ENCODE assay signal across 9 cellular contexts in the genomic region with DNA sequence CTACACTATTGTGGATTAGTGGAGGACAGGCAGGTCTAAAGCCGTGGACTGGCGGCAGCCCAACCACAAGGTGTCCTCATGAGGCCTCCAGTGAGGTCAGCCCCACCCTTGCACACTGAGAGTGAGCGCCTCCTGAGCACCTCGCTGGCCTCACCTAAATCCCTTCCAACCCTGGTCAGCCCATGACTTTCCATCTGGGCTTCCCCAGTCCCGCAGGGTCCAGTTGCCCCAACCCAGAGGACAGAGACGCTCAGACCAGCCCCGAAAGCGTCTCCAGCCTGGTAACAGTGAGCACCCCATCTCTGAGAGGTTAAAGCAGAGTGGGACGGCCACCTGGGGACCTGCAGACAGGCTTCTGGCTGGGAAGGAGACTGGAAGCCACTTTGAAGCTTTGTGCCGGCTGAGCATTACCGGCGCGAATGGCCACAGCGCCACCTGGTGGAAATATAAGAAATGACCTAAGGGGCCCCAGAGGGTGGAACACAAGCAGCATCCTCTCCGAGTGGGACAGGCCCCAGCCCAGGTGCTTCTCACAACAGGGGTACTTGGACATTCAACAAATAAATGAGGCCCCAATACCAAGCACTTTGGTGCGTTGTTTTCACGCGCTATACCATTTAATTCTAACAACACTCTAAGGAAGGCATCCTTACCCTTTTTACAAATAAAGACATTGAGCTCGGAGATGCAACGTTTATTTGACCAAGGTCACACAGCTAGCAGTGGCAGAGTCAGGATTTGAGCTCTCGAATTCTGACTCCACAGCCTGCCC.
A peak's percentile ranks its signal among the peaks of the same experiment; 100 is the strongest.
DNase-seq lines count a peak whose midpoint lies in the region; ATAC-seq, FAIRE-seq and TF ChIP-seq lines count a peak whose summit lies in the region.
"Had no signal": no experiment of that assay in that cellular context is flagged by ENCODE, and none has a peak within 500 bp of the region (broad histone marks: within the 10 kb centered on the region; RNA-seq: fewer than 3 reads in every experiment).

No MANE protein-coding gene starts in this region.

- H3K79me1 ChIP-seq in H1 (ENCODE audit: low read depth, low read length) = no peaks in the 10 kb centered on the region

- no peaks in the 10 kb centered on the region; the same call in 1 of the 2 replicates for H3K23me2 ChIP-seq in H1 (ENCODE audit: low read depth, low read length)

- no peaks in the 10 kb centered on the region; a peak in 1 of 7 replicates for H3K4me1 ChIP-seq in H1 (replicated peaks in 1 of 4; ENCODE audit: control insufficient read depth in 3 of 4, insufficient read depth in 4 of 4, low read length in 3 of 4)
- H3K4me1 ChIP-seq: BLaER1 had no signal

- ATAC-seq in HG03442 (IDR thresholded peaks at IDR 0.05; ENCODE audit: unreplicated experiment) = peak; percentile 73
- ATAC-seq in activated CD8-positive, alpha-beta T cell treated with anti-CD3 and anti-CD28 coated beads, Interleukin-2, amount 10 ng/mL, durations not matched to agents 7 days and 5 days = peak; percentile 91

- H4K91ac ChIP-seq in H1 (replicated peaks; ENCODE audit: insufficient read length, low read length) = no peak overlapping the region

- no peaks in the 10 kb centered on the region for H3K9me3 Mint-ChIP-seq in activated CD8-positive, alpha-beta T cell treated with anti-CD3 and anti-CD28 coated beads, Interleukin-2, amount 10 ng/mL, durations not matched to agents 7 days and 5 days (ENCODE audit: insufficient read depth)
- H3K9me3 Mint-ChIP-seq in mesothelial cell of epicardium = no peaks in the 10 kb centered on the region

- H3K79me2 ChIP-seq in H1 (ENCODE audit: control insufficient read depth in 1 of 2, insufficient read depth in 2 of 2, low read length in 2 of 2) = no peaks in the 10 kb centered on the region

- no peaks in the 10 kb centered on the region for H4K20me1 ChIP-seq in H1 (replicated peaks in 1 of 2; ENCODE audit: control insufficient read depth in 1 of 2, insufficient read depth in 2 of 2, low read length in 2 of 2)
- H4K20me1 ChIP-seq: BLaER1 had no signal

- peak; percentile 92 to 96 for TF ChIP-seq RAD21 in H1 (IDR thresholded peaks at IDR 0.05 in 1 of 2, conservative IDR thresholded peaks at IDR 0.05 in 1 of 2; ENCODE audit: low read depth in 2 of 2, low read length in 2 of 2)

- H2AFZ ChIP-seq in H1 (ENCODE audit: low read length) = peak overlapping the region; percentile 82; the same call in 1 of the 2 replicates

- TF ChIP-seq EP300 in H1 (IDR thresholded peaks at IDR 0.05; ENCODE audit: borderline replicate concordance in 1 of 2, low read depth in 2 of 2, low read length in 2 of 2) = no peak

- H4K8ac ChIP-seq in H1 (ENCODE audit: extremely low read depth, insufficient read depth, low read length) = peak overlapping the region; percentile 59

- H2BK12ac ChIP-seq in H1 (ENCODE audit: low read depth, low read length) = no peak overlapping the region

- no peak overlapping the region for H3K4me3 Mint-ChIP-seq in activated CD8-positive, alpha-beta T cell treated with anti-CD3 and anti-CD28 coated beads, Interleukin-2, amount 10 ng/mL, durations not matched to agents 7 days and 5 days
- no peak overlapping the region for H3K4me3 Mint-ChIP-seq in mesothelial cell of epicardium

- peaks cover 9% of the 10 kb centered on the region for H3K27me3 Mint-ChIP-seq in activated CD8-positive, alpha-beta T cell treated with anti-CD3 and anti-CD28 coated beads, Interleukin-2, amount 10 ng/mL, durations not matched to agents 7 days and 5 days (ENCODE audit: low read depth)
- peaks cover 12% of the 10 kb centered on the region for H3K27me3 Mint-ChIP-seq in mesothelial cell of epicardium (ENCODE audit: low read depth)

- CTCF ChIA-PET in activated CD8-positive, alpha-beta T cell treated with anti-CD3 and anti-CD28 coated beads, Interleukin-2, amount 10 ng/mL, durations not matched to agents 7 days and 5 days (lab: Charles Lee) = interaction anchor here (0.6 to 8.0 kb wide), 67 partner anchors 10 to 1883 kb away, joined by 3 to 116 read pairs (median 4); a partner anchor contains a TSS
- CTCF ChIA-PET in H1 (lab: Charles Lee; ENCODE audit: partially characterized antibody) = interaction anchor here (0.6 to 3.4 kb wide), 67 partner anchors 10 to 1882 kb away, joined by 3 to 34 read pairs (median 4); a partner anchor contains a TSS

- no peak overlapping the region for H3K27ac ChIP-seq in H1 (ENCODE audit: low read depth, low read length)
- H3K27ac ChIP-seq: BLaER1 had no signal

- H3K4ac ChIP-seq in H1 (replicated peaks; ENCODE audit: insufficient read length, low read depth, low read length) = no peak overlapping the region

- no peak for FAIRE-seq in H1 (lab: Jason Lieb, UNC)

- H3K18ac ChIP-seq in H1 (ENCODE audit: extremely low read depth, low read length) = no peak overlapping the region

- peak overlapping the region; percentile 48 for H4K5ac ChIP-seq in H1 (ENCODE audit: insufficient read length, low read depth, low read length)

- no peak overlapping the region for H3K23ac ChIP-seq in H1 (ENCODE audit: insufficient read length)

- no peaks in the 10 kb centered on the region for H3K36me3 ChIP-seq in H1 (ENCODE audit: control insufficient read depth in 2 of 4, insufficient read depth in 4 of 4, low read length in 3 of 4)
- H3K36me3 ChIP-seq: BLaER1 had no signal

- no peak overlapping the region for H3K4me3 ChIP-seq in H1 (ENCODE audit: extremely low read depth in 1 of 4, insufficient read depth in 2 of 4, low read depth in 3 of 4, low read length in 4 of 4)
- H3K4me3 ChIP-seq: BLaER1 had no signal

- no peak overlapping the region for H3K9ac ChIP-seq in H1 (replicated peaks in 1 of 4; ENCODE audit: extremely low read depth in 1 of 4, low read depth in 3 of 4, low read length in 3 of 4)
- H3K9ac ChIP-seq: BLaER1 had no signal

- H3K56ac ChIP-seq in H1 (replicated peaks; ENCODE audit: insufficient read length, low read depth, low read length) = no peak overlapping the region

- no peak overlapping the region for H2BK20ac ChIP-seq in H1 (ENCODE audit: low read length)

- DNase-seq in NCI-H1436 (lab: John Stamatoyannopoulos, UW) (peak; percentile 49), NCI-H1436 treated with DMSO at 0.1 percent for 48 hours (lab: John Stamatoyannopoulos, UW) (no peak), NCI-H774 (lab: John Stamatoyannopoulos, UW) (peak; percentile 36), H1 (ENCODE audit: low read depth in 1 of 2, low spot score in 2 of 2) (peak; percentile 33 to 91), mesothelial cell of epicardium (ENCODE audit: low spot score in 2 of 2, unreplicated experiment in 2 of 2) (peak; percentile 54 to 85)
- DNase-seq in activated CD8-positive, alpha-beta T cell treated with anti-CD3 and anti-CD28 coated beads, Interleukin-2, amount 10 ng/mL, durations not matched to agents 7 days and 5 days = peak; percentile 86
- DNase-seq in stimulated activated CD8-positive, alpha-beta memory T cell treated with anti-CD3 and anti-CD28 coated beads, Interleukin-4, amount 100 ng/mL, for 1 hour (ENCODE audit: low read depth in 2 of 2, low spot score in 1 of 2) = peak; percentile 50 to 58

- peak; percentile 77 to 86 (median 78) for TF ChIP-seq CTCF in H1 (IDR thresholded peaks at IDR 0.05; ENCODE audit: control extremely low read depth in 1 of 3, insufficient read depth in 1 of 3, low read depth in 1 of 3, low read length in 3 of 3)
- TF ChIP-seq CTCF in mesothelial cell of epicardium (IDR thresholded peaks at IDR 0.05; ENCODE audit: unreplicated experiment) = peak; percentile 99

- H3K9me3 ChIP-seq in H1 (ENCODE audit: insufficient read depth in 2 of 2, low read depth in 1 of 2, low read length in 1 of 2) = no peaks in the 10 kb centered on the region
- H3K9me3 ChIP-seq: BLaER1 had no signal

- H3K27me3 ChIP-seq in H1 (replicated peaks in 1 of 4; ENCODE audit: control insufficient read depth in 3 of 4, extremely low read depth in 1 of 4, insufficient read depth in 3 of 4, low read length in 3 of 4) = no peaks in the 10 kb centered on the region
- H3K27me3 ChIP-seq: BLaER1 had no signal

- H3K14ac ChIP-seq in H1 (ENCODE audit: insufficient read length) = no peak overlapping the region

- H3K36me3 Mint-ChIP-seq in activated CD8-positive, alpha-beta T cell treated with anti-CD3 and anti-CD28 coated beads, Interleukin-2, amount 10 ng/mL, durations not matched to agents 7 days and 5 days (ENCODE audit: low read depth) = no peaks in the 10 kb centered on the region
- H3K36me3 Mint-ChIP-seq in mesothelial cell of epicardium = no peaks in the 10 kb centered on the region

- POLR2A ChIA-PET in activated CD8-positive, alpha-beta T cell treated with anti-CD3 and anti-CD28 coated beads, Interleukin-2, amount 10 ng/mL, durations not matched to agents 7 days and 5 days (lab: Charles Lee) = interaction anchor here (0.6 kb wide), 1 partner anchor 221 kb away, joined by 4 read pairs; no protein-coding TSS in a partner anchor
- POLR2A ChIA-PET in H1 (lab: Charles Lee; ENCODE audit: partially characterized antibody) = interaction anchor here (1.1 kb wide), 1 partner anchor 222 kb away, joined by 3 read pairs; no protein-coding TSS in a partner anchor

- H3K4me2 ChIP-seq in H1 (ENCODE audit: insufficient read depth in 1 of 2, low read depth in 2 of 2, low read length in 2 of 2) = no peak overlapping the region
- H3K4me2 ChIP-seq: BLaER1 had no signal

- WGBS in H1 (ENCODE audit: extremely low coverage in 1 of 2, insufficient coverage in 1 of 2, insufficient read length in 1 of 2, insufficient replicate concordance in 2 of 2, low coverage in 1 of 2, low lambda C conversion rate in 2 of 2, missing lambda C conversion rate in 1 of 2), 2 experiments = 41% methylated on average over 21 of the region's 21 CpGs; no CpG with 5 or more reads in 1 of the 2 experiments

- H2BK5ac ChIP-seq in H1 (ENCODE audit: low read depth, low read length) = no peak overlapping the region

- no peak overlapping the region for H2AK5ac ChIP-seq in H1 (ENCODE audit: low read depth, low read length)

- H2BK15ac ChIP-seq in H1 (ENCODE audit: low read length) = no peak overlapping the region

- no peak overlapping the region for H3K27ac Mint-ChIP-seq in activated CD8-positive, alpha-beta T cell treated with anti-CD3 and anti-CD28 coated beads, Interleukin-2, amount 10 ng/mL, durations not matched to agents 7 days and 5 days
- H3K27ac Mint-ChIP-seq in mesothelial cell of epicardium = no peak overlapping the region

- H2BK120ac ChIP-seq in H1 (replicated peaks; ENCODE audit: low read depth, low read length) = no peak overlapping the region

- no peak for TF ChIP-seq POLR2A in H1 (IDR thresholded peaks at IDR 0.05; ENCODE audit: control extremely low read depth in 1 of 2, low read depth in 2 of 2, low read length in 2 of 2)

- H3K4me1 Mint-ChIP-seq in activated CD8-positive, alpha-beta T cell treated with anti-CD3 and anti-CD28 coated beads, Interleukin-2, amount 10 ng/mL, durations not matched to agents 7 days and 5 days (ENCODE audit: low read depth) = peaks cover 21% of the 10 kb centered on the region
- H3K4me1 Mint-ChIP-seq in mesothelial cell of epicardium = no peaks in the 10 kb centered on the region

TF ChIP-seq in H1, 55 proteins besides CTCF, POLR2A, EP300 and RAD21 (continues in another document):
- TF ChIP-seq BRCA1 (IDR thresholded peaks at IDR 0.05; ENCODE audit: low read depth, low read length) = no peak
- TF ChIP-seq HDAC2 (IDR thresholded peaks at IDR 0.05; ENCODE audit: borderline replicate concordance in 1 of 2, low read depth in 2 of 2, low read length in 2 of 2) = 0 out of 4 replicates have a peak, but pooled peaks of 1 of the 2 experiments have one; percentile 72
- no peak for TF ChIP-seq TCF12 (IDR thresholded peaks at IDR 0.05; ENCODE audit: low read depth, low read length)
- no peak for TF ChIP-seq SP1 (IDR thresholded peaks at IDR 0.05; ENCODE audit: low read depth, low read length)
